8 cellular contexts compared by ENCODE assay signal in genomic region chr17:27540300-27541105, GRCh38.
DNase-seq lines count a peak whose midpoint lies in the region; ATAC-seq and TF ChIP-seq lines count a peak whose summit lies in the region.

No MANE protein-coding gene starts in this region.

- DNase-seq in GM04504 (ENCODE audit: low read depth) (peak; percentile 91), adipocyte (ENCODE audit: low read depth) (peak; percentile 99), heart right ventricle (peak; percentile 71 to 73), skeletal muscle cell (ENCODE audit: low read depth) (peak; percentile 94), DMS 273 treated with DMSO at 0.1 percent for 48 hours (lab: John Stamatoyannopoulos, UW) (no peak), NCI-H187 (lab: John Stamatoyannopoulos, UW) (no peak), NCI-H82 (lab: John Stamatoyannopoulos, UW) (no peak)

- WGBS in heart right ventricle, 2 donors, result 68 to 78% methylated on average over 16 of the region's 16 CpGs

- H3K27me3 ChIP-seq in adipocyte (replicated peaks; ENCODE audit: control insufficient read depth, insufficient read depth, low read length), result no peaks in the 10 kb centered on the region
- H3K27me3 ChIP-seq in heart right ventricle, result no peaks in the 10 kb centered on the region

- ATAC-seq in heart right ventricle (peak; percentile 70 to 91 (median 78)), HG03460 (IDR thresholded peaks at IDR 0.05; ENCODE audit: unreplicated experiment) (no peak)

- intact Hi-C loops in heart right ventricle (cut with DNase I), result no loop called here

- H3K4me3 ChIP-seq in adipocyte (ENCODE audit: low read length) (peak overlapping the region; percentile 69), heart right ventricle (no peak overlapping the region), skeletal muscle cell (ENCODE audit: low read depth, low read length) (no peak overlapping the region)

- H3K9me3 ChIP-seq in adipocyte (ENCODE audit: control insufficient read depth, low read length) (no peaks in the 10 kb centered on the region), heart right ventricle (no peaks in the 10 kb centered on the region)

- H3K27ac ChIP-seq in heart right ventricle, result peak overlapping the region in 6 of 10 donors; percentile 5 to 90 (median 46)

- no peak for TF ChIP-seq CTCF in heart right ventricle (IDR thresholded peaks at IDR 0.05)

- H3K4me1 ChIP-seq in adipocyte (ENCODE audit: control insufficient read depth, insufficient read depth, low read length) (peaks cover 28% of the 10 kb centered on the region), heart right ventricle (peaks cover 4 to 59% (median 17%) of the 10 kb centered on the region in 9 donors)

- H3K36me3 ChIP-seq in adipocyte (ENCODE audit: control insufficient read depth, insufficient read depth, low read length, severe bottlenecking) (no peaks in the 10 kb centered on the region), heart right ventricle (no peaks in the 10 kb centered on the region)

- peak overlapping the region; percentile 60 for H3K9ac ChIP-seq in adipocyte (ENCODE audit: low read length)

Comparison
In these comparisons a context has a peak if more than half of its experiments do, and no peak if none do; other contexts are left out.
1. DNase-seq: peak in GM04504 (single experiment), adipocyte (single experiment), heart right ventricle (2 of 2) and skeletal muscle cell (single experiment); none in DMS 273 treated with DMSO at 0.1 percent for 48 hours (single experiment), NCI-H187 (0 of 2) and NCI-H82 (single experiment).